Comparison of ENCODE assay signal across 1 cellular context in the genomic region with DNA sequence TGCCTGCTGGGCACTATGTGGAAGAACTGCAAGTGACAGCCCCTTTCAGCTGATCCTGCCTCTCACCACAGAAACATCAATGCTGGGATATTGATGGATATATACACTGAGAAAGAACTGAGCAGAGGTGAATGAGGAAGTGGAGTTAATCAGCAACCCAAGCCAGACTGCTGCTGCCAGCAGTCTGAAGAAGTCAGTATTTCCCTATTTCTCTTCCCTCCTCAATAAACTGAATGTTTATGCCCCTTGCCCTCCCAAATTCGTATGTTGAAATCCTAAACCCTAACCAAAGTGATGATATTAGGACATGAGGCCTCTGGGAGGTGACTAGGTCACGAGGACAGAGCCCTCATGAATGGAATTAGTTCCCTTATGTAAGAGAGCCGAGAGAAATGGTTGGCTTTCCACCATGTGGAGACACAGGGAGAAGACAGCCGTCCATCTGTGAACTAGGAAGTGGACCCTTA.
TF ChIP-seq lines count a peak whose summit lies in the region.

No MANE protein-coding gene starts in this region.

TF ChIP-seq in HepG2, 621 proteins besides CTCF, POLR2A, EP300 and RAD21 (continued from another document and continues in another):
- TF ChIP-seq, protein P1, sequence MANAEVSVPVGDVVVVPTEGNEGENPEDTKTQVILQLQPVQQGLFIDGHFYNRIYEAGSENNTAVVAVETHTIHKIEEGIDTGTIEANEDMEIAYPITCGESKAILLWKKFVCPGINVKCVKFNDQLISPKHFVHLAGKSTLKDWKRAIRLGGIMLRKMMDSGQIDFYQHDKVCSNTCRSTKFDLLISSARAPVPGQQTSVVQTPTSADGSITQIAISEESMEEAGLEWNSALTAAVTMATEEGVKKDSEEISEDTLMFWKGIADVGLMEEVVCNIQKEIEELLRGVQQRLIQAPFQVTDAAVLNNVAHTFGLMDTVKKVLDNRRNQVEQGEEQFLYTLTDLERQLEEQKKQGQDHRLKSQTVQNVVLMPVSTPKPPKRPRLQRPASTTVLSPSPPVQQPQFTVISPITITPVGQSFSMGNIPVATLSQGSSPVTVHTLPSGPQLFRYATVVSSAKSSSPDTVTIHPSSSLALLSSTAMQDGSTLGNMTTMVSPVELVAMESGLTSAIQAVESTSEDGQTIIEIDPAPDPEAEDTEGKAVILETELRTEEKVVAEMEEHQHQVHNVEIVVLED (CRISPR knock-in tag; IDR thresholded peaks at IDR 0.05; ENCODE audit: borderline replicate concordance) = no peak; the same call in 1 of the 2 replicates
- TF ChIP-seq ZFX (CRISPR knock-in tag; IDR thresholded peaks at IDR 0.05; ENCODE audit: low read depth) (peak; percentile 60; the same call in 1 of the 2 replicates), ELF4 (CRISPR knock-in tag; IDR thresholded peaks at IDR 0.05; ENCODE audit: borderline replicate concordance) (peak; percentile 87; the same call in 1 of the 2 replicates), POLR2AphosphoS5 (IDR thresholded peaks at IDR 0.05; ENCODE audit: low read depth, low read length) (peak; percentile 54), RBM39 (IDR thresholded peaks at IDR 0.05; ENCODE audit: low read depth, low read length, poor library complexity, severe bottlenecking) (no peak), NFYC (CRISPR knock-in tag; IDR thresholded peaks at IDR 0.05) (no peak), ESRRA (CRISPR knock-in tag; IDR thresholded peaks at IDR 0.05; ENCODE audit: low read depth) (peak; percentile 40; the same call in 1 of the 2 replicates), GABPA (IDR thresholded peaks at IDR 0.05; ENCODE audit: low read depth, low read length) (no peak), GABPA (CRISPR knock-in tag; IDR thresholded peaks at IDR 0.05; ENCODE audit: low read depth) (peak; percentile 54; the same call in 1 of the 2 replicates), ZNF816 (CRISPR knock-in tag; IDR thresholded peaks at IDR 0.05; ENCODE audit: borderline replicate concordance) (no peak; the same call in 1 of the 2 replicates), CREM (IDR thresholded peaks at IDR 0.05) (peak; percentile 51; the same call in 1 of the 2 replicates), CREM (CRISPR knock-in tag; IDR thresholded peaks at IDR 0.05) (no peak), NRL (CRISPR knock-in tag; IDR thresholded peaks at IDR 0.05; ENCODE audit: borderline replicate concordance) (no peak), ZNF225 (CRISPR knock-in tag; IDR thresholded peaks at IDR 0.05) (no peak), MEIS1 (CRISPR knock-in tag; IDR thresholded peaks at IDR 0.05; ENCODE audit: borderline replicate concordance) (0 out of 2 replicates have a peak, but pooled peaks have one; percentile 66), MIER2 (CRISPR knock-in tag; IDR thresholded peaks at IDR 0.05) (peak; percentile 43; the same call in 1 of the 2 replicates), KLF16 (CRISPR knock-in tag; IDR thresholded peaks at IDR 0.05) (0 out of 4 replicates have a peak, but pooled peaks of 1 of the 2 experiments have one; percentile 21), ATF1 (CRISPR knock-in tag; IDR thresholded peaks at IDR 0.05) (0 out of 2 replicates have a peak, but pooled peaks have one; percentile 16), SAP130 (CRISPR knock-in tag; IDR thresholded peaks at IDR 0.05; ENCODE audit: low read depth) (peak; percentile 95)
- TF ChIP-seq, protein P2, sequence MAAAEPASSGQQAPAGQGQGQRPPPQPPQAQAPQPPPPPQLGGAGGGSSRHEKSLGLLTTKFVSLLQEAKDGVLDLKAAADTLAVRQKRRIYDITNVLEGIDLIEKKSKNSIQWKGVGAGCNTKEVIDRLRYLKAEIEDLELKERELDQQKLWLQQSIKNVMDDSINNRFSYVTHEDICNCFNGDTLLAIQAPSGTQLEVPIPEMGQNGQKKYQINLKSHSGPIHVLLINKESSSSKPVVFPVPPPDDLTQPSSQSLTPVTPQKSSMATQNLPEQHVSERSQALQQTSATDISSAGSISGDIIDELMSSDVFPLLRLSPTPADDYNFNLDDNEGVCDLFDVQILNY (CRISPR knock-in tag; conservative IDR thresholded peaks at IDR 0.05) = no peak
- TF ChIP-seq, protein P3, sequence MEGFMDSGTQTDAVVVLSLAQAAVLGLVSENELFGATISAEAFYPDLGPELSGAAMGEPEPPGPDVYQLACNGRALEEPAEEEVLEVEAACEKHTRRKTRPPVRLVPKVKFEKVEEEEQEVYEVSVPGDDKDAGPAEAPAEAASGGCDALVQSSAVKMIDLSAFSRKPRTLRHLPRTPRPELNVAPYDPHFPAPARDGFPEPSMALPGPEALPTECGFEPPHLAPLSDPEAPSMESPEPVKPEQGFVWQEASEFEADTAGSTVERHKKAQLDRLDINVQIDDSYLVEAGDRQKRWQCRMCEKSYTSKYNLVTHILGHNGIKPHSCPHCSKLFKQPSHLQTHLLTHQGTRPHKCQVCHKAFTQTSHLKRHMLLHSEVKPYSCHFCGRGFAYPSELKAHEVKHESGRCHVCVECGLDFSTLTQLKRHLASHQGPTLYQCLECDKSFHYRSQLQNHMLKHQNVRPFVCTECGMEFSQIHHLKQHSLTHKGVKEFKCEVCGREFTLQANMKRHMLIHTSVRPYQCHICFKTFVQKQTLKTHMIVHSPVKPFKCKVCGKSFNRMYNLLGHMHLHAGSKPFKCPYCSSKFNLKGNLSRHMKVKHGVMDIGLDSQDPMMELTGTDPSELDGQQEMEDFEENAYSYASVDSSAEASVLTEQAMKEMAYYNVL (CRISPR knock-in tag; IDR thresholded peaks at IDR 0.05; ENCODE audit: borderline replicate concordance) = peak; percentile 43; the same call in 1 of the 2 replicates
- TF ChIP-seq, protein P4, sequence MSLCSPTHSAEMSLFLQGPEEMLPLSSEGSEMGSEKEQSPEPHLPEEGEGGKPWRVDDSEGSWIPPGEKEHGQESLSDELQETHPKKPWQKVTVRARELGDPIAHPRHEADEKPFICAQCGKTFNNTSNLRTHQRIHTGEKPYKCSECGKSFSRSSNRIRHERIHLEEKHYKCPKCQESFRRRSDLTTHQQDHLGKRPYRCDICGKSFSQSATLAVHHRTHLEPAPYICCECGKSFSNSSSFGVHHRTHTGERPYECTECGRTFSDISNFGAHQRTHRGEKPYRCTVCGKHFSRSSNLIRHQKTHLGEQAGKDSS (CRISPR knock-in tag; IDR thresholded peaks at IDR 0.05; ENCODE audit: borderline replicate concordance, low read depth) = 0 out of 2 replicates have a peak, but pooled peaks have one; percentile 23
- TF ChIP-seq, protein P5, sequence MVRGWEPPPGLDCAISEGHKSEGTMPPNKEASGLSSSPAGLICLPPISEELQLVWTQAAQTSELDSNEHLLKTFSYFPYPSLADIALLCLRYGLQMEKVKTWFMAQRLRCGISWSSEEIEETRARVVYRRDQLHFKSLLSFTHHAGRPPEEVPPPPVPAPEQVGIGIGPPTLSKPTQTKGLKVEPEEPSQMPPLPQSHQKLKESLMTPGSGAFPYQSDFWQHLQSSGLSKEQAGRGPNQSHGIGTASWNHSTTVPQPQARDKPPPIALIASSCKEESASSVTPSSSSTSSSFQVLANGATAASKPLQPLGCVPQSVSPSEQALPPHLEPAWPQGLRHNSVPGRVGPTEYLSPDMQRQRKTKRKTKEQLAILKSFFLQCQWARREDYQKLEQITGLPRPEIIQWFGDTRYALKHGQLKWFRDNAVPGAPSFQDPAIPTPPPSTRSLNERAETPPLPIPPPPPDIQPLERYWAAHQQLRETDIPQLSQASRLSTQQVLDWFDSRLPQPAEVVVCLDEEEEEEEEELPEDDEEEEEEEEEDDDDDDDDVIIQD (CRISPR knock-in tag; IDR thresholded peaks at IDR 0.05; ENCODE audit: low read depth) = peak; percentile 88
- TF ChIP-seq, protein P6, sequence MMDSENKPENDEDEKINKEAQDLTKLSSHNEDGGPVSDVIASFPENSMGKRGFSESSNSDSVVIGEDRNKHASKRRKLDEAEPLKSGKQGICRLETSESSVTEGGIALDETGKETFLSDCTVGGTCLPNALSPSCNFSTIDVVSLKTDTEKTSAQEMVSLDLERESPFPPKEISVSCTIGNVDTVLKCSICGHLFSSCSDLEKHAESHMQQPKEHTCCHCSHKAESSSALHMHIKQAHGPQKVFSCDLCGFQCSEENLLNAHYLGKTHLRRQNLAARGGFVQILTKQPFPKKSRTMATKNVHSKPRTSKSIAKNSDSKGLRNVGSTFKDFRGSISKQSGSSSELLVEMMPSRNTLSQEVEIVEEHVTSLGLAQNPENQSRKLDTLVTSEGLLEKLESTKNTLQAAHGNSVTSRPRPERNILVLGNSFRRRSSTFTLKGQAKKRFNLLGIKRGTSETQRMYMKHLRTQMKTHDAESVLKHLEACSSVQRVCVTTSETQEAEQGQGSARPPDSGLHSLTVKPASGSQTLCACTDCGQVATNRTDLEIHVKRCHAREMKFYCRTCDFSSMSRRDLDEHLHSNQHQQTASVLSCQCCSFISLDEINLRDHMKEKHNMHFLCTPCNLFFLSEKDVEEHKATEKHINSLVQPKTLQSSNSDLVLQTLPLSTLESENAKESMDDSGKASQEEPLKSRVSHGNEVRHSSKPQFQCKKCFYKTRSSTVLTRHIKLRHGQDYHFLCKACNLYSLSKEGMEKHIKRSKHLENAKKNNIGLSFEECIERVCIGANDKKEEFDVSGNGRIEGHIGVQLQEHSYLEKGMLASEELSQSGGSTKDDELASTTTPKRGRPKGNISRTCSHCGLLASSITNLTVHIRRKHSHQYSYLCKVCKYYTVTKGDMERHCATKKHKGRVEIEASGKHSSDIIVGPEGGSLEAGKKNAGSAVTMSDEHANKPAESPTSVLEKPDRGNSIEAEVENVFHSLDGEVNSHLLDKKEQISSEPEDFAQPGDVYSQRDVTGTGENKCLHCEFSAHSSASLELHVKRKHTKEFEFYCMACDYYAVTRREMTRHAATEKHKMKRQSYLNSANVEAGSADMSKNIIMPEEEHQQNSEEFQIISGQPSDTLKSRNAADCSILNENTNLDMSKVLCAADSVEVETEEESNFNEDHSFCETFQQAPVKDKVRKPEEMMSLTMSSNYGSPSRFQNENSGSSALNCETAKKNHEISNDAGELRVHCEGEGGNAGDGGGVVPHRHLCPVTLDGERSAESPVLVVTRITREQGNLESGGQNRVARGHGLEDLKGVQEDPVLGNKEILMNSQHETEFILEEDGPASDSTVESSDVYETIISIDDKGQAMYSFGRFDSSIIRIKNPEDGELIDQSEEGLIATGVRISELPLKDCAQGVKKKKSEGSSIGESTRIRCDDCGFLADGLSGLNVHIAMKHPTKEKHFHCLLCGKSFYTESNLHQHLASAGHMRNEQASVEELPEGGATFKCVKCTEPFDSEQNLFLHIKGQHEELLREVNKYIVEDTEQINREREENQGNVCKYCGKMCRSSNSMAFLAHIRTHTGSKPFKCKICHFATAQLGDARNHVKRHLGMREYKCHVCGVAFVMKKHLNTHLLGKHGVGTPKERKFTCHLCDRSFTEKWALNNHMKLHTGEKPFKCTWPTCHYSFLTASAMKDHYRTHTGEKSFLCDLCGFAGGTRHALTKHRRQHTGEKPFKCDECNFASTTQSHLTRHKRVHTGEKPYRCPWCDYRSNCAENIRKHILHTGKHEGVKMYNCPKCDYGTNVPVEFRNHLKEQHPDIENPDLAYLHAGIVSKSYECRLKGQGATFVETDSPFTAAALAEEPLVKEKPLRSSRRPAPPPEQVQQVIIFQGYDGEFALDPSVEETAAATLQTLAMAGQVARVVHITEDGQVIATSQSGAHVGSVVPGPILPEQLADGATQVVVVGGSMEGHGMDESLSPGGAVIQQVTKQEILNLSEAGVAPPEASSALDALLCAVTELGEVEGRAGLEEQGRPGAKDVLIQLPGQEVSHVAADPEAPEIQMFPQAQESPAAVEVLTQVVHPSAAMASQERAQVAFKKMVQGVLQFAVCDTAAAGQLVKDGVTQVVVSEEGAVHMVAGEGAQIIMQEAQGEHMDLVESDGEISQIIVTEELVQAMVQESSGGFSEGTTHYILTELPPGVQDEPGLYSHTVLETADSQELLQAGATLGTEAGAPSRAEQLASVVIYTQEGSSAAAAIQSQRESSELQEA (CRISPR knock-in tag; IDR thresholded peaks at IDR 0.05; ENCODE audit: not compliant biosample characterization) = no peak
- TF ChIP-seq, protein P7, sequence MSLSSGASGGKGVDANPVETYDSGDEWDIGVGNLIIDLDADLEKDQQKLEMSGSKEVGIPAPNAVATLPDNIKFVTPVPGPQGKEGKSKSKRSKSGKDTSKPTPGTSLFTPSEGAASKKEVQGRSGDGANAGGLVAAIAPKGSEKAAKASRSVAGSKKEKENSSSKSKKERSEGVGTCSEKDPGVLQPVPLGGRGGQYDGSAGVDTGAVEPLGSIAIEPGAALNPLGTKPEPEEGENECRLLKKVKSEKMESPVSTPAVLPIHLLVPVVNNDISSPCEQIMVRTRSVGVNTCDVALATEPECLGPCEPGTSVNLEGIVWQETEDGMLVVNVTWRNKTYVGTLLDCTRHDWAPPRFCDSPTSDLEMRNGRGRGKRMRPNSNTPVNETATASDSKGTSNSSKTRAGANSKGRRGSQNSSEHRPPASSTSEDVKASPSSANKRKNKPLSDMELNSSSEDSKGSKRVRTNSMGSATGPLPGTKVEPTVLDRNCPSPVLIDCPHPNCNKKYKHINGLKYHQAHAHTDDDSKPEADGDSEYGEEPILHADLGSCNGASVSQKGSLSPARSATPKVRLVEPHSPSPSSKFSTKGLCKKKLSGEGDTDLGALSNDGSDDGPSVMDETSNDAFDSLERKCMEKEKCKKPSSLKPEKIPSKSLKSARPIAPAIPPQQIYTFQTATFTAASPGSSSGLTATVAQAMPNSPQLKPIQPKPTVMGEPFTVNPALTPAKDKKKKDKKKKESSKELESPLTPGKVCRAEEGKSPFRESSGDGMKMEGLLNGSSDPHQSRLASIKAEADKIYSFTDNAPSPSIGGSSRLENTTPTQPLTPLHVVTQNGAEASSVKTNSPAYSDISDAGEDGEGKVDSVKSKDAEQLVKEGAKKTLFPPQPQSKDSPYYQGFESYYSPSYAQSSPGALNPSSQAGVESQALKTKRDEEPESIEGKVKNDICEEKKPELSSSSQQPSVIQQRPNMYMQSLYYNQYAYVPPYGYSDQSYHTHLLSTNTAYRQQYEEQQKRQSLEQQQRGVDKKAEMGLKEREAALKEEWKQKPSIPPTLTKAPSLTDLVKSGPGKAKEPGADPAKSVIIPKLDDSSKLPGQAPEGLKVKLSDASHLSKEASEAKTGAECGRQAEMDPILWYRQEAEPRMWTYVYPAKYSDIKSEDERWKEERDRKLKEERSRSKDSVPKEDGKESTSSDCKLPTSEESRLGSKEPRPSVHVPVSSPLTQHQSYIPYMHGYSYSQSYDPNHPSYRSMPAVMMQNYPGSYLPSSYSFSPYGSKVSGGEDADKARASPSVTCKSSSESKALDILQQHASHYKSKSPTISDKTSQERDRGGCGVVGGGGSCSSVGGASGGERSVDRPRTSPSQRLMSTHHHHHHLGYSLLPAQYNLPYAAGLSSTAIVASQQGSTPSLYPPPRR (CRISPR knock-in tag; IDR thresholded peaks at IDR 0.05; ENCODE audit: borderline replicate concordance) = peak; percentile 58; the same call in 1 of the 2 replicates
- TF ChIP-seq, protein P8, sequence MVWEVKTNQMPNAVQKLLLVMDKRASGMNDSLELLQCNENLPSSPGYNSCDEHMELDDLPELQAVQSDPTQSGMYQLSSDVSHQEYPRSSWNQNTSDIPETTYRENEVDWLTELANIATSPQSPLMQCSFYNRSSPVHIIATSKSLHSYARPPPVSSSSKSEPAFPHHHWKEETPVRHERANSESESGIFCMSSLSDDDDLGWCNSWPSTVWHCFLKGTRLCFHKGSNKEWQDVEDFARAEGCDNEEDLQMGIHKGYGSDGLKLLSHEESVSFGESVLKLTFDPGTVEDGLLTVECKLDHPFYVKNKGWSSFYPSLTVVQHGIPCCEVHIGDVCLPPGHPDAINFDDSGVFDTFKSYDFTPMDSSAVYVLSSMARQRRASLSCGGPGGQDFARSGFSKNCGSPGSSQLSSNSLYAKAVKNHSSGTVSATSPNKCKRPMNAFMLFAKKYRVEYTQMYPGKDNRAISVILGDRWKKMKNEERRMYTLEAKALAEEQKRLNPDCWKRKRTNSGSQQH (CRISPR knock-in tag; IDR thresholded peaks at IDR 0.05; ENCODE audit: low read depth) = peak; percentile 25; the same call in 1 of the 2 replicates
